In the genomic region with DNA sequence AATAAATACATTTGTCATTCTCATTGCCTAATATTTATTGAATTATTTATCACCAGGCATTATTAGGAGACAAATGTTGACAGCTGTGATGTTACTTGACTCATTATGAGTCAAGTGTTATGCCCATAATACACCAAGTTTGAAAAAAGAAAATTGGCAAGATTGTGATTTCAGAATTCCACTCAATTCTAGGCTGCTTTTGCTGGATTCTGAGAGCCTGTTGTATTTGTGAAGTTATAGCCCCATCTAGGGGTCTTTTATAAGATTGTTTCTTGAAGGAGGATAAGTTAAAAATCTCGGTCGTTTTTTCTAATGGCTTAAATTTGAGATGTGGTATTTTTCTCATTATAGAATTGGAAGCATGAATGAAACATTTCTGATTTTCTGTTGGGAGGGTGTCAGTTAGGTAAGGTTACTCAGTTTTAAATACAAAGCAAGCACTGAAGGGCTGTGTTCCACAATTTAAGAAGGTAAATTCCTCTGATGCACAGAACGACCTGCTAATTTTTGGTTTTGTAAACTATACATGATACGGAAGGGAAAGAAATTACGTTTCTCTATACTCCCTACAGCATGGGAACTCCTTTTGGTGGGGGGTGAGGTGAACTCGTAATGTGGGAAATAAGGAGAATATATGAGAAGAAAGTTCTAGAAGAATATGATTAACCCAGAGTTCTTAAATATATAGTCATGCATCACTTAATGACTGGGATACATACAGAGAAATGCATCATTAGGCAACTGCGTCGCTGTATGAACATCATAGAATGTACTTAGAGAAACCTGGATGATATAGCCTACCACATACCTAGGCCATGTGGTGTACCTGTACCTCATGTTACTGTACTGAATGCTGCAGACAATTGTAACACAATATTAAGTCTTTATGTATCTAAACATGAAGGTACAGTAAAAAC, we compare ENCODE assay signal across 8 cellular contexts. TPM values are rescaled to one million over a fixed set of nuclear protein-coding genes. Genes with fewer than 3 reads are reported as not detected.
DNase-seq lines count a peak whose midpoint lies in the region; ATAC-seq, FAIRE-seq and TF ChIP-seq lines count a peak whose summit lies in the region.

No MANE protein-coding gene starts in this region.

- peaks cover 0 to 5% of the 10 kb centered on the region in 2 donors for H3K4me1 Mint-ChIP-seq in natural killer cell

- no peak overlapping the region for H3K4me3 Mint-ChIP-seq in natural killer cell

- H3K4me2 ChIP-seq in endothelial cell of umbilical vein (ENCODE audit: insufficient read depth, low read length): no peak overlapping the region

- H4K20me1 ChIP-seq in endothelial cell of umbilical vein (replicated peaks; ENCODE audit: control insufficient read depth, extremely low read depth, insufficient read depth, low read length): no peaks in the 10 kb centered on the region

- dilution Hi-C loops in endothelial cell of umbilical vein (cut with MboI; ENCODE audit: extremely low pct_ligation_motif_present, low sequenced_read_pairs): no loop called here

- DNase-seq in DMS 273 (lab: John Stamatoyannopoulos, UW; ENCODE audit: unreplicated experiment): peak; percentile 80
- peak; percentile 52 for DNase-seq in HuH-7.5 (ENCODE audit: low spot score)
- peak; percentile 57 for DNase-seq in OCI-M1 (lab: John Stamatoyannopoulos, UW)
- peak; percentile 58 for DNase-seq in endothelial cell of umbilical vein (ENCODE audit: low read depth, low spot score)
- no peak for DNase-seq in natural killer cell

- ATAC-seq in natural killer cell (no peak), GM18870 (IDR thresholded peaks at IDR 0.05; ENCODE audit: unreplicated experiment) (no peak), HG03457 (IDR thresholded peaks at IDR 0.05; ENCODE audit: unreplicated experiment) (no peak), HG03108 (IDR thresholded peaks at IDR 0.05; ENCODE audit: unreplicated experiment) (no peak)

- TF ChIP-seq CTCF in endothelial cell of umbilical vein (IDR thresholded peaks at IDR 0.05; ENCODE audit: extremely low read depth in 1 of 2, insufficient read depth in 1 of 2, low read depth in 1 of 2, low read length in 2 of 2) (peak; percentile 20 to 40), natural killer cell (IDR thresholded peaks at IDR 0.05) (peak; percentile 71)

- no peak overlapping the region for H3K27ac ChIP-seq in endothelial cell of umbilical vein (ENCODE audit: insufficient read depth, low read depth, low read length)

- H3K4me3 ChIP-seq in endothelial cell of umbilical vein (replicated peaks in 1 of 3; ENCODE audit: insufficient read depth in 1 of 3, low read depth in 1 of 3, low read length in 3 of 3): no peak overlapping the region

- H3K27me3 ChIP-seq in endothelial cell of umbilical vein (ENCODE audit: control insufficient read depth in 2 of 2, insufficient read depth in 2 of 2, low read length in 2 of 2): no peaks in the 10 kb centered on the region

- peak; percentile 66 for FAIRE-seq in endothelial cell of umbilical vein (lab: Jason Lieb, UNC)

- no peaks in the 10 kb centered on the region for H3K4me1 ChIP-seq in endothelial cell of umbilical vein (ENCODE audit: control insufficient read depth, extremely low read depth, insufficient read depth, low read length)

- TF ChIP-seq POLR2A in endothelial cell of umbilical vein (IDR thresholded peaks at IDR 0.05; ENCODE audit: low read depth, low read length): no peak

- BruUV-seq in endothelial cell of umbilical vein (replicated peaks; lab: Mats Ljungman, UMichigan): no TSS peak

- H2AFZ ChIP-seq in endothelial cell of umbilical vein (ENCODE audit: low read depth, low read length): no peak overlapping the region

- H3K9me1 ChIP-seq in endothelial cell of umbilical vein (replicated peaks; ENCODE audit: control insufficient read depth, extremely low read depth, insufficient read depth, low read length): no peaks in the 10 kb centered on the region

- CTCF ChIA-PET in endothelial cell of umbilical vein (lab: Charles Lee): interaction anchor here (0.8 to 8.3 kb wide), 13 partner anchors 10 to 626 kb away, joined by 3 to 136 read pairs (median 7); a partner anchor contains a TSS

- H3K79me2 ChIP-seq in endothelial cell of umbilical vein (ENCODE audit: control insufficient read depth, insufficient read depth, low read length): no peaks in the 10 kb centered on the region

- H3K9me3 ChIP-seq in endothelial cell of umbilical vein (replicated peaks; ENCODE audit: control insufficient read depth, insufficient read depth, low read length): no peaks in the 10 kb centered on the region

- H3K27me3 Mint-ChIP-seq in natural killer cell (ENCODE audit: low read depth in 2 of 2): peaks cover 0 to 5% of the 10 kb centered on the region in 2 donors

- no peak overlapping the region for H3K27ac Mint-ChIP-seq in natural killer cell

- no peaks in the 10 kb centered on the region for H3K36me3 Mint-ChIP-seq in natural killer cell

- intact Hi-C loops in endothelial cell of umbilical vein (cut with micrococcal nuclease) (loop anchor here (1.0 to 5.0 kb wide), 7 partner anchors 58 to 1385 kb away; no protein-coding TSS in a partner anchor), natural killer cell (cut with micrococcal nuclease) (loop anchor here (1.0 kb wide), 3 partner anchors 142 to 439 kb away; no protein-coding TSS in a partner anchor)

- POLR2A ChIA-PET in endothelial cell of umbilical vein (lab: Charles Lee): no interaction called here

- no peaks in the 10 kb centered on the region for H3K9me3 Mint-ChIP-seq in natural killer cell

- H3K36me3 ChIP-seq in endothelial cell of umbilical vein (ENCODE audit: control insufficient read depth in 2 of 2, extremely low read depth in 1 of 2, insufficient read depth in 2 of 2, low read length in 2 of 2): no peaks in the 10 kb centered on the region

- no peak overlapping the region for H3K9ac ChIP-seq in endothelial cell of umbilical vein (replicated peaks; ENCODE audit: extremely low read depth, insufficient read depth, low read length)

TF ChIP-seq in endothelial cell of umbilical vein, 7 proteins besides CTCF, POLR2A, EP300 and RAD21:
- TF ChIP-seq JUN (IDR thresholded peaks at IDR 0.05; ENCODE audit: borderline replicate concordance, insufficient read depth, insufficient read length, low read depth) (no peak), FOS (IDR thresholded peaks at IDR 0.05; ENCODE audit: borderline replicate concordance, insufficient read depth, low read length) (peak; percentile 28), GATA2 (IDR thresholded peaks at IDR 0.05; ENCODE audit: insufficient read depth, insufficient read length, low read depth, low read length) (no peak)

RNA-seq across cellular contexts. Expression of a gene that starts 2.6 kb away (rescaled TPM):
- 0.44 TPM in 1 of 2 replicates, not detected in the other for total RNA-seq in endothelial cell of umbilical vein
- polyA plus RNA-seq in endothelial cell of umbilical vein: 0.02 TPM in 1 of 2 replicates, not detected in the other
- 0.11 TPM in 1 of 2 replicates, not detected in the other for polyA plus RNA-seq in endothelial cell of umbilical vein (2011; cell fraction: cytosol; rRNA removed)
- polyA plus RNA-seq in endothelial cell of umbilical vein (2011; cell fraction: nucleus; rRNA removed): 0.33 and 0.50 TPM in 2 replicates
- polyA plus RNA-seq in endothelial cell of umbilical vein (2012): 0.07 TPM in 1 of 2 replicates, not detected in the other
- not detected in 2 replicates for polyA minus RNA-seq in endothelial cell of umbilical vein
- polyA minus RNA-seq in endothelial cell of umbilical vein (2011; cell fraction: cytosol; rRNA and poly(A)+ RNA removed): not detected
- 0.58 and 0.91 TPM in 2 replicates for polyA minus RNA-seq in endothelial cell of umbilical vein (2011; cell fraction: nucleus; rRNA and poly(A)+ RNA removed)
- 1 to 10 TPM in 1 of 3 donors, under 1 TPM in 2; 0.39 to 1.3 (median 0.94) TPM for total RNA-seq in natural killer cell

RNA-seq across cellular contexts. Expression of a gene that starts 32.6 kb away (rescaled TPM):
- 6.1 and 8.1 TPM in 2 replicates for total RNA-seq in endothelial cell of umbilical vein
- 7.8 and 9.4 TPM in 2 replicates for polyA plus RNA-seq in endothelial cell of umbilical vein
- 6.3 and 7.1 TPM in 2 replicates for polyA plus RNA-seq in endothelial cell of umbilical vein (2011; cell fraction: cytosol; rRNA removed)
- polyA plus RNA-seq in endothelial cell of umbilical vein (2011; cell fraction: nucleus; rRNA removed): 20.0 and 20.4 TPM in 2 replicates
- 1.5 and 1.8 TPM in 2 replicates for polyA plus RNA-seq in endothelial cell of umbilical vein (2012)
- 7.0 and 21.9 TPM in 2 replicates for polyA minus RNA-seq in endothelial cell of umbilical vein
- polyA minus RNA-seq in endothelial cell of umbilical vein (2011; cell fraction: cytosol; rRNA and poly(A)+ RNA removed): not detected
- polyA minus RNA-seq in endothelial cell of umbilical vein (2011; cell fraction: nucleus; rRNA and poly(A)+ RNA removed): 10.1 and 12.1 TPM in 2 replicates
- total RNA-seq in natural killer cell: 1 to 10 TPM; 5.7 to 7.4 (median 6.9) TPM
